In the genomic region with DNA sequence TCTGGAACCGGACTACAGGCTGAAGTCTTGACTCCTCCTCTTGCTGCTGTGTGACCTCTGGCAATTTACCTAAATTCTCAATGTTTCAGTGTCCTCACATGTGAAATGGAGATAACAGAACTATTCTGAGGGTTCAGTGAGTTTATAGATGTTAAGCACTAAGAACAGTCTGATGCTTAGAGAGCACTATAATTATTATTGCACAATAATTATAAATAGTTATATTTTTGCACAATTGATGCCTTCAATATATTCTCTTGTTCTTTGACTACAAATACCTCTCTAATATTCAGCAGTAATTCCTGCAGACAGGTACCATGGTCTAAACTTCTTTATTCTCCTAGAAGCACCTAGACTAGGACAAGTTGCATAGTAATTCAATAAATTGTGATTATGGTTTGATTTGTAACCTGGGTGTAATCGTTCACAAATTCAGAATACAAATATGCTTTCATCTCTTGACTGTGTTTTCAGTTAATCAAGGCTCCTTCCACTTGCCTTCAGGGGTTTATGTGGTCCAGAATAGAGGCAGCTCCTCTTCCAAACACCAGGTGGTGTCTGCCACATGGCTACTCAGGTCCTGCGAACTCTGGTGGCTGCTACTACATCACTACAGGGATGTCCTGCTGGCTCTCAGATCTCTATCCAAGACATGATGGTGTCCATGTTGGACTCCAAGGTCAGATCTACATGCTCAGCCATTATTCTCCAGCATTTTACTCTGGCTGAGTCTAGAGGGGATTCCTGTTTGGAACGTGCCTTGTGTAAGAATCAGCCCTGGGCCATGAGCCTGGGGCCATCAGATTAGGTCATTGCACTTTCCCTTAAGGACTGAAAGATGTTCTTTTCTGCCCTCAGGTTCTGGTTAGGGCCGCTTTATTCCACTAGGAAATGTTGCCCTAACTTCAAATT, we compare ENCODE assay signal across 10 cellular contexts.
DNase-seq lines count a peak whose midpoint lies in the region; ATAC-seq and TF ChIP-seq lines count a peak whose summit lies in the region.
"Had no signal": no experiment of that assay in that cellular context is flagged by ENCODE, and none has a peak within 500 bp of the region (broad histone marks: within the 10 kb centered on the region; RNA-seq: fewer than 3 reads in every experiment).

No MANE protein-coding gene starts in this region.

- TF ChIP-seq POLR2A in uterus (IDR thresholded peaks at IDR 0.05) = no peak

- H4K20me1 ChIP-seq in SK-N-SH (ENCODE audit: insufficient read depth) = no peaks in the 10 kb centered on the region

- H3F3A ChIP-seq in SK-N-SH (replicated peaks; ENCODE audit: insufficient read depth) = no peaks in the 10 kb centered on the region

- H3K9me2 ChIP-seq in SK-N-SH = no peaks in the 10 kb centered on the region

- TF ChIP-seq CTCF in SK-N-SH (IDR thresholded peaks at IDR 0.05) (peak; percentile 41), nephron progenitor cell (IDR thresholded peaks at IDR 0.05) (peak; percentile 30), uterus (IDR thresholded peaks at IDR 0.05) (no peak)

- 8% methylated on average over 5 of the region's 5 CpGs for WGBS in SK-N-SH (ENCODE audit: low lambda C conversion rate)

- H3K36me3 ChIP-seq in SK-N-SH (replicated peaks in 1 of 2; ENCODE audit: control insufficient read depth in 1 of 2, insufficient read depth in 2 of 2, low read length in 1 of 2) = no peaks in the 10 kb centered on the region
- H3K36me3 ChIP-seq in uterus = no peaks in the 10 kb centered on the region

- peak; percentile 2 for DNase-seq in NCI-H1092 treated with DMSO at 0.1 percent for 48 hours (lab: John Stamatoyannopoulos, UW)
- no peak for DNase-seq in NCI-H1092 (lab: John Stamatoyannopoulos, UW)
- peak; percentile 4 for DNase-seq in SK-N-SH
- peak; percentile 3 for DNase-seq in nephron progenitor cell
- DNase-seq in activated CD8-positive, alpha-beta T cell treated with anti-CD3 and anti-CD28 coated beads, Interleukin-2, amount 10 ng/mL, durations not matched to agents 7 days and 5 days = no peak
- no peak for DNase-seq in activated T-cell treated with anti-CD3 and anti-CD28 coated beads, Interleukin-2, amount 50 U/mL, for 48 hours
- no peak for DNase-seq in uterus
- DNase-seq: activated B cell treated with CpG ODN at 0.5 μM for 24 hours, naive B cell had no signal

- no peak overlapping the region for H2AFZ ChIP-seq in SK-N-SH (ENCODE audit: low read depth)

- no peaks in the 10 kb centered on the region for H3K27me3 Mint-ChIP-seq in nephron progenitor cell (ENCODE audit: low read depth, poor library complexity)
- peaks cover 11% of the 10 kb centered on the region for H3K27me3 Mint-ChIP-seq in activated CD8-positive, alpha-beta T cell treated with anti-CD3 and anti-CD28 coated beads, Interleukin-2, amount 10 ng/mL, durations not matched to agents 7 days and 5 days (ENCODE audit: low read depth)

- H3K4me3 ChIP-seq in SK-N-SH (ENCODE audit: low read depth in 2 of 2, low read length in 1 of 2) (no peak overlapping the region), uterus (no peak overlapping the region)

- peak; percentile 47 for ATAC-seq in HG02973 (IDR thresholded peaks at IDR 0.05; ENCODE audit: unreplicated experiment)
- no peak for ATAC-seq in activated CD8-positive, alpha-beta T cell treated with anti-CD3 and anti-CD28 coated beads, Interleukin-2, amount 10 ng/mL, durations not matched to agents 7 days and 5 days

- no peaks in the 10 kb centered on the region for H3K79me2 ChIP-seq in SK-N-SH (ENCODE audit: insufficient read depth)

- no peaks in the 10 kb centered on the region for H3K36me3 Mint-ChIP-seq in nephron progenitor cell (ENCODE audit: low read depth)
- H3K36me3 Mint-ChIP-seq in activated CD8-positive, alpha-beta T cell treated with anti-CD3 and anti-CD28 coated beads, Interleukin-2, amount 10 ng/mL, durations not matched to agents 7 days and 5 days (ENCODE audit: low read depth) = no peaks in the 10 kb centered on the region
- H3K36me3 Mint-ChIP-seq: naive B cell had no signal

- H3K27me3 ChIP-seq in SK-N-SH (ENCODE audit: insufficient read depth) (0 out of 2 replicates have a peak, but pooled peaks cover 15% of the 10 kb centered on the region), uterus (no peaks in the 10 kb centered on the region)

- no peak overlapping the region for H3K4me3 Mint-ChIP-seq in nephron progenitor cell
- no peak overlapping the region for H3K4me3 Mint-ChIP-seq in activated CD8-positive, alpha-beta T cell treated with anti-CD3 and anti-CD28 coated beads, Interleukin-2, amount 10 ng/mL, durations not matched to agents 7 days and 5 days
- H3K4me3 Mint-ChIP-seq: activated B cell treated with CpG ODN at 0.5 μM for 24 hours, naive B cell had no signal

- intact Hi-C loops in uterus (cut with DNase I; ENCODE audit: low total_unique reads) = no loop called here

- H3K9me3 Mint-ChIP-seq in nephron progenitor cell = no peaks in the 10 kb centered on the region
- no peaks in the 10 kb centered on the region for H3K9me3 Mint-ChIP-seq in activated CD8-positive, alpha-beta T cell treated with anti-CD3 and anti-CD28 coated beads, Interleukin-2, amount 10 ng/mL, durations not matched to agents 7 days and 5 days (ENCODE audit: insufficient read depth)
- H3K9me3 Mint-ChIP-seq: activated B cell treated with CpG ODN at 0.5 μM for 24 hours had no signal

- H3K27ac ChIP-seq in SK-N-SH (ENCODE audit: low read depth in 2 of 2, low read length in 1 of 2) = no peak overlapping the region
- no peak overlapping the region for H3K27ac ChIP-seq in uterus

- H3K9me3 ChIP-seq in SK-N-SH = no peaks in the 10 kb centered on the region
- H3K9me3 ChIP-seq in uterus = no peaks in the 10 kb centered on the region

- no peak for TF ChIP-seq EP300 in SK-N-SH (IDR thresholded peaks at IDR 0.05; ENCODE audit: borderline replicate concordance in 1 of 2, low read depth in 1 of 2, low read length in 1 of 2)

- H3K4me2 ChIP-seq in SK-N-SH = no peak overlapping the region

- no peak overlapping the region for H3K27ac Mint-ChIP-seq in nephron progenitor cell
- no peak overlapping the region for H3K27ac Mint-ChIP-seq in activated CD8-positive, alpha-beta T cell treated with anti-CD3 and anti-CD28 coated beads, Interleukin-2, amount 10 ng/mL, durations not matched to agents 7 days and 5 days
- H3K27ac Mint-ChIP-seq: activated B cell treated with CpG ODN at 0.5 μM for 24 hours had no signal

- H3K9ac ChIP-seq in SK-N-SH = no peak overlapping the region

- H3K4me1 ChIP-seq in SK-N-SH (ENCODE audit: control insufficient read depth in 1 of 2, insufficient read depth in 2 of 2, low read depth in 1 of 2, low read length in 1 of 2) = no peaks in the 10 kb centered on the region
- H3K4me1 ChIP-seq in uterus = no peaks in the 10 kb centered on the region

- POLR2A ChIA-PET in SK-N-SH (lab: Yijun Ruan, JAX) = no interaction called here
- POLR2A ChIA-PET in activated CD8-positive, alpha-beta T cell treated with anti-CD3 and anti-CD28 coated beads, Interleukin-2, amount 10 ng/mL, durations not matched to agents 7 days and 5 days (lab: Charles Lee) = no interaction called here

- no peaks in the 10 kb centered on the region for H3K4me1 Mint-ChIP-seq in nephron progenitor cell
- peaks cover 7% of the 10 kb centered on the region for H3K4me1 Mint-ChIP-seq in activated CD8-positive, alpha-beta T cell treated with anti-CD3 and anti-CD28 coated beads, Interleukin-2, amount 10 ng/mL, durations not matched to agents 7 days and 5 days (ENCODE audit: low read depth)
- H3K4me1 Mint-ChIP-seq: activated B cell treated with CpG ODN at 0.5 μM for 24 hours, naive B cell had no signal

- TF ChIP-seq RAD21 in SK-N-SH (IDR thresholded peaks at IDR 0.05; ENCODE audit: low read length) = no peak

- CTCF ChIA-PET in SK-N-SH (lab: Yijun Ruan, JAX) = interaction anchor here (0.6 kb wide), 1 partner anchor 1331 kb away, joined by 3 read pairs; no protein-coding TSS in a partner anchor
- CTCF ChIA-PET in activated CD8-positive, alpha-beta T cell treated with anti-CD3 and anti-CD28 coated beads, Interleukin-2, amount 10 ng/mL, durations not matched to agents 7 days and 5 days (lab: Charles Lee) = interaction anchor here (1.3 to 2.3 kb wide), 2 partner anchors 31 to 85 kb away, joined by 4 to 11 read pairs; no protein-coding TSS in a partner anchor

TF ChIP-seq in SK-N-SH, 30 proteins besides CTCF, POLR2A, EP300 and RAD21:
- TF ChIP-seq EZH2phosphoT487 (IDR thresholded peaks at IDR 0.05; ENCODE audit: borderline replicate concordance, low read depth) = no peak
- no peak for TF ChIP-seq GATA2 (CRISPR knock-in tag; IDR thresholded peaks at IDR 0.05)
- no peak for TF ChIP-seq SIN3A (IDR thresholded peaks at IDR 0.05; ENCODE audit: borderline replicate concordance, low read depth, low read length)
- TF ChIP-seq, protein P1, sequence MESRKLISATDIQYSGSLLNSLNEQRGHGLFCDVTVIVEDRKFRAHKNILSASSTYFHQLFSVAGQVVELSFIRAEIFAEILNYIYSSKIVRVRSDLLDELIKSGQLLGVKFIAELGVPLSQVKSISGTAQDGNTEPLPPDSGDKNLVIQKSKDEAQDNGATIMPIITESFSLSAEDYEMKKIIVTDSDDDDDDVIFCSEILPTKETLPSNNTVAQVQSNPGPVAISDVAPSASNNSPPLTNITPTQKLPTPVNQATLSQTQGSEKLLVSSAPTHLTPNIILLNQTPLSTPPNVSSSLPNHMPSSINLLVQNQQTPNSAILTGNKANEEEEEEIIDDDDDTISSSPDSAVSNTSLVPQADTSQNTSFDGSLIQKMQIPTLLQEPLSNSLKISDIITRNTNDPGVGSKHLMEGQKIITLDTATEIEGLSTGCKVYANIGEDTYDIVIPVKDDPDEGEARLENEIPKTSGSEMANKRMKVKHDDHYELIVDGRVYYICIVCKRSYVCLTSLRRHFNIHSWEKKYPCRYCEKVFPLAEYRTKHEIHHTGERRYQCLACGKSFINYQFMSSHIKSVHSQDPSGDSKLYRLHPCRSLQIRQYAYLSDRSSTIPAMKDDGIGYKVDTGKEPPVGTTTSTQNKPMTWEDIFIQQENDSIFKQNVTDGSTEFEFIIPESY (IDR thresholded peaks at IDR 0.05; ENCODE audit: borderline replicate concordance, low read depth) = no peak

Comparison
In these comparisons a context has a peak if more than half of its experiments do, and no peak if none do; other contexts are left out.
1. DNase-seq: peak in NCI-H1092 treated with DMSO at 0.1 percent for 48 hours (single experiment), SK-N-SH (single experiment) and nephron progenitor cell (single experiment); none in NCI-H1092 (single experiment), activated CD8-positive, alpha-beta T cell treated with anti-CD3 and anti-CD28 coated beads, Interleukin-2, amount 10 ng/mL, durations not matched to agents 7 days and 5 days (single experiment), activated T-cell treated with anti-CD3 and anti-CD28 coated beads, Interleukin-2, amount 50 U/mL, for 48 hours (0 of 2) and uterus (0 of 2).
2. CTCF ChIP-seq: peak in SK-N-SH (single experiment) and nephron progenitor cell (single experiment); none in uterus (0 of 4).